ENCODE assay signal across 1 cellular context in genomic region chr14:28731358-28731757, GRCh38.
A peak's percentile ranks its signal among the peaks of the same experiment; 100 is the strongest.
TF ChIP-seq lines count a peak whose summit lies in the region.

No MANE protein-coding gene starts in this region.

TF ChIP-seq in K562, 482 proteins besides CTCF, POLR2A, EP300 and RAD21:
- TF ChIP-seq CBX1 (IDR thresholded peaks at IDR 0.05; ENCODE audit: low read depth): no peak
- TF ChIP-seq ZNF318 (IDR thresholded peaks at IDR 0.05; ENCODE audit: borderline replicate concordance in 1 of 2, low read depth in 1 of 2): no peak
- no peak for TF ChIP-seq RBM22 (IDR thresholded peaks at IDR 0.05; ENCODE audit: low read depth, low read length, poor library complexity, severe bottlenecking)
- TF ChIP-seq DMBX1 (CRISPR knock-in tag; IDR thresholded peaks at IDR 0.05; ENCODE audit: borderline replicate concordance): no peak
- no peak for TF ChIP-seq FOXA3 (CRISPR knock-in tag; conservative IDR thresholded peaks at IDR 0.05 in 1 of 2, IDR thresholded peaks at IDR 0.05 in 1 of 2)
- no peak for TF ChIP-seq MEF2D (tag; conservative IDR thresholded peaks at IDR 0.05; ENCODE audit: low read depth)
- TF ChIP-seq HDAC1 (IDR thresholded peaks at IDR 0.05): no peak
- no peak for TF ChIP-seq CEBPG (CRISPR knock-in tag; IDR thresholded peaks at IDR 0.05)
- TF ChIP-seq CEBPG (tag; conservative IDR thresholded peaks at IDR 0.05 in 1 of 2, IDR thresholded peaks at IDR 0.05 in 1 of 2): peak; percentile 13 to 66; a peak in 2 of 4 replicates
- no peak for TF ChIP-seq SMARCE1 (IDR thresholded peaks at IDR 0.05)
- TF ChIP-seq BCLAF1 (IDR thresholded peaks at IDR 0.05; ENCODE audit: borderline replicate concordance in 1 of 2, control insufficient read depth in 1 of 2, low read depth in 2 of 2, low read length in 1 of 2): no peak
- no peak for TF ChIP-seq COPS2 (conservative IDR thresholded peaks at IDR 0.05)
- peak; percentile 41 to 59; a peak in 2 of 4 replicates for TF ChIP-seq TRIM24 (IDR thresholded peaks at IDR 0.05)
